In genomic region chr15:100502651-100503050, GRCh38 we compare ENCODE assay signal across 21 cellular contexts. TPM values are rescaled to one million over a fixed set of nuclear protein-coding genes. Genes with fewer than 3 reads are reported as not detected.
DNase-seq lines count a peak whose midpoint lies in the region; ATAC-seq, FAIRE-seq and TF ChIP-seq lines count a peak whose summit lies in the region.
"Had no signal": no experiment of that assay in that cellular context is flagged by ENCODE, and none has a peak within 500 bp of the region (broad histone marks: within the 10 kb centered on the region; RNA-seq: fewer than 3 reads in every experiment).

No MANE protein-coding gene starts in this region.

- H3K9me3 ChIP-seq in endothelial cell of umbilical vein (replicated peaks; ENCODE audit: control insufficient read depth, insufficient read depth, low read length) (no peaks in the 10 kb centered on the region), keratinocyte (ENCODE audit: control insufficient read depth, low read depth, low read length) (no peaks in the 10 kb centered on the region), right atrium auricular region (no peaks in the 10 kb centered on the region)
- H3K9me3 ChIP-seq: Caco-2 had no signal

- POLR2A ChIA-PET in endothelial cell of umbilical vein (lab: Charles Lee), result no interaction called here

- H3K4me2 ChIP-seq in endothelial cell of umbilical vein (ENCODE audit: insufficient read depth, low read length) (no peak overlapping the region), keratinocyte (ENCODE audit: control insufficient read depth, extremely low read depth, insufficient read depth, low read depth, low read length) (no peak overlapping the region)

- no peak for TF ChIP-seq CTCF in bronchial epithelial cell (IDR thresholded peaks at IDR 0.05; ENCODE audit: insufficient read depth, low read length, severe bottlenecking)
- no peak for TF ChIP-seq CTCF in endothelial cell of umbilical vein (IDR thresholded peaks at IDR 0.05; ENCODE audit: extremely low read depth in 1 of 2, insufficient read depth in 1 of 2, low read depth in 1 of 2, low read length in 2 of 2)
- no peak for TF ChIP-seq CTCF in keratinocyte (optimal IDR thresholded peaks at IDR 0.05 in 1 of 3, IDR thresholded peaks at IDR 0.05 in 1 of 3, conservative IDR thresholded peaks at IDR 0.05 in 1 of 3; ENCODE audit: extremely low read depth in 1 of 3, insufficient read depth in 2 of 3, low read length in 3 of 3)
- TF ChIP-seq CTCF in right atrium auricular region (IDR thresholded peaks at IDR 0.05), result no peak

- no peaks in the 10 kb centered on the region for H3K27me3 ChIP-seq in bronchial epithelial cell (ENCODE audit: control insufficient read depth, insufficient read depth, low read length)
- no peaks in the 10 kb centered on the region for H3K27me3 ChIP-seq in endothelial cell of umbilical vein (ENCODE audit: control insufficient read depth in 2 of 2, insufficient read depth in 2 of 2, low read length in 2 of 2)
- H3K27me3 ChIP-seq in keratinocyte (ENCODE audit: control insufficient read depth, extremely low read depth, insufficient read depth, low read length), result no peaks in the 10 kb centered on the region
- no peaks in the 10 kb centered on the region for H3K27me3 ChIP-seq in right atrium auricular region

- H3K4me3 ChIP-seq in bronchial epithelial cell (ENCODE audit: low read depth, low read length) (no peak overlapping the region), endothelial cell of umbilical vein (replicated peaks in 1 of 3; ENCODE audit: insufficient read depth in 1 of 3, low read depth in 1 of 3, low read length in 3 of 3) (no peak overlapping the region), keratinocyte (ENCODE audit: control insufficient read depth in 2 of 3, extremely low read depth in 1 of 3, insufficient read depth in 2 of 3, low read depth in 1 of 3, low read length in 3 of 3) (no peak overlapping the region), right atrium auricular region (no peak overlapping the region)
- H3K4me3 ChIP-seq: GM23248 had no signal

- no peak overlapping the region for H2AFZ ChIP-seq in endothelial cell of umbilical vein (ENCODE audit: low read depth, low read length)
- no peak overlapping the region for H2AFZ ChIP-seq in keratinocyte (ENCODE audit: control insufficient read depth, low read length)
- H2AFZ ChIP-seq: GM23248 had no signal

- BruUV-seq in endothelial cell of umbilical vein (replicated peaks; lab: Mats Ljungman, UMichigan), result no TSS peak

- no peak for TF ChIP-seq POLR2A in endothelial cell of umbilical vein (IDR thresholded peaks at IDR 0.05; ENCODE audit: low read depth, low read length)

- no peak for ATAC-seq in GM18511 (IDR thresholded peaks at IDR 0.05; ENCODE audit: unreplicated experiment)
- ATAC-seq: CD8-positive, alpha-beta T cell had no signal

- no peaks in the 10 kb centered on the region for H3K4me1 ChIP-seq in endothelial cell of umbilical vein (ENCODE audit: control insufficient read depth, extremely low read depth, insufficient read depth, low read length)
- peaks cover 13% of the 10 kb centered on the region for H3K4me1 ChIP-seq in keratinocyte (ENCODE audit: control insufficient read depth, extremely low read depth, insufficient read depth, low read length)
- no peaks in the 10 kb centered on the region for H3K4me1 ChIP-seq in right atrium auricular region
- H3K4me1 ChIP-seq: Caco-2 had no signal

- no peak overlapping the region for H3K27ac ChIP-seq in endothelial cell of umbilical vein (ENCODE audit: insufficient read depth, low read depth, low read length)
- H3K27ac ChIP-seq in keratinocyte (ENCODE audit: control insufficient read depth, insufficient read depth, low read length), result no peak overlapping the region
- H3K27ac ChIP-seq in right atrium auricular region, result no peak overlapping the region
- H3K27ac ChIP-seq: GM23248 had no signal

- no peaks in the 10 kb centered on the region for H3K9me1 ChIP-seq in endothelial cell of umbilical vein (replicated peaks; ENCODE audit: control insufficient read depth, extremely low read depth, insufficient read depth, low read length)
- H3K9me1 ChIP-seq in keratinocyte (ENCODE audit: control insufficient read depth, extremely low read depth, insufficient read depth, low read length), result no peaks in the 10 kb centered on the region

- H3K79me2 ChIP-seq in endothelial cell of umbilical vein (ENCODE audit: control insufficient read depth, insufficient read depth, low read length) (no peaks in the 10 kb centered on the region), keratinocyte (ENCODE audit: control insufficient read depth, insufficient read depth, low read length) (no peaks in the 10 kb centered on the region)

- H3K9ac ChIP-seq in endothelial cell of umbilical vein (replicated peaks; ENCODE audit: extremely low read depth, insufficient read depth, low read length), result no peak overlapping the region
- H3K9ac ChIP-seq in keratinocyte (ENCODE audit: control insufficient read depth, extremely low read depth, insufficient read depth, low read length), result no peak overlapping the region
- H3K9ac ChIP-seq: GM23248 had no signal

- FAIRE-seq in bronchial epithelial cell (lab: Jason Lieb, UNC), result no peak
- no peak for FAIRE-seq in endothelial cell of umbilical vein (lab: Jason Lieb, UNC)
- FAIRE-seq in keratinocyte (lab: Jason Lieb, UNC), result peak; percentile 36
- FAIRE-seq: G401.6, GM12892, GM19239, H1 had no signal

- H3K36me3 ChIP-seq in bronchial epithelial cell (ENCODE audit: control insufficient read depth, insufficient read depth, low read length) (no peaks in the 10 kb centered on the region), endothelial cell of umbilical vein (ENCODE audit: control insufficient read depth in 2 of 2, extremely low read depth in 1 of 2, insufficient read depth in 2 of 2, low read length in 2 of 2) (no peaks in the 10 kb centered on the region), keratinocyte (ENCODE audit: control insufficient read depth in 2 of 2, extremely low read depth in 1 of 2, insufficient read depth in 2 of 2, low read length in 2 of 2) (peaks cover 0 to 4% of the 10 kb centered on the region in 2 experiments), right atrium auricular region (no peaks in the 10 kb centered on the region)

- dilution Hi-C loops in endothelial cell of umbilical vein (cut with MboI; ENCODE audit: extremely low pct_ligation_motif_present, low sequenced_read_pairs) (no loop called here), keratinocyte (cut with MboI; ENCODE audit: extremely low pct_ligation_motif_present, low sequenced_read_pairs) (no loop called here)

- H4K20me1 ChIP-seq in endothelial cell of umbilical vein (replicated peaks; ENCODE audit: control insufficient read depth, extremely low read depth, insufficient read depth, low read length) (no peaks in the 10 kb centered on the region), keratinocyte (ENCODE audit: control insufficient read depth, extremely low read depth, insufficient read depth, low read length) (no peaks in the 10 kb centered on the region)

- peak; percentile 40 for DNase-seq in bronchial epithelial cell (ENCODE audit: low read depth)
- DNase-seq in endothelial cell of umbilical vein (ENCODE audit: low read depth, low spot score), result peak; percentile 9
- DNase-seq in keratinocyte (ENCODE audit: low read depth, low spot score), result peak; percentile 15
- DNase-seq in NCI-H1105 treated with DMSO at 0.1 percent for 48 hours (lab: John Stamatoyannopoulos, UW), result no peak
- DNase-seq in right atrium auricular region (ENCODE audit: low spot score), result no peak
- DNase-seq: C1 segment of cervical spinal cord; Caco-2; CD8-positive, alpha-beta T cell; DMS153; DND-41; GM23248; H7; HCEC 1CT had no signal

- CTCF ChIA-PET in endothelial cell of umbilical vein (lab: Charles Lee), result no interaction called here

- intact Hi-C loops in endothelial cell of umbilical vein (cut with micrococcal nuclease), result no loop called here

TF ChIP-seq in endothelial cell of umbilical vein, 7 proteins besides CTCF, POLR2A, EP300 and RAD21:
- no peak for TF ChIP-seq EZH2 (IDR thresholded peaks at IDR 0.05; ENCODE audit: borderline replicate concordance, low read depth, low read length, severe bottlenecking)
- TF ChIP-seq POLR2AphosphoS5 (IDR thresholded peaks at IDR 0.05; ENCODE audit: insufficient read depth, low read depth, low read length), result no peak
- TF ChIP-seq JUN (IDR thresholded peaks at IDR 0.05; ENCODE audit: borderline replicate concordance, insufficient read depth, insufficient read length, low read depth), result no peak
- TF ChIP-seq MAX (IDR thresholded peaks at IDR 0.05; ENCODE audit: insufficient read depth, insufficient read length), result no peak
- TF ChIP-seq GATA2 (IDR thresholded peaks at IDR 0.05; ENCODE audit: insufficient read depth, insufficient read length, low read depth, low read length), result no peak
- no peak for TF ChIP-seq FOS (IDR thresholded peaks at IDR 0.05; ENCODE audit: borderline replicate concordance, insufficient read depth, low read length)
- no peak for TF ChIP-seq MYC (IDR thresholded peaks at IDR 0.05; ENCODE audit: low read depth, low read length)
TF ChIP-seq in endothelial cell of umbilical vein: peak in this region for 0.

RNA-seq across cellular contexts. Expression of gene CERS3, which starts 26.1 kb away (rescaled TPM):
- total RNA-seq in bronchial epithelial cell (4.7 and 27.3 TPM in 2 replicates), endothelial cell of umbilical vein (not detected in 2 replicates), right atrium auricular region (not detected)
- polyA plus RNA-seq in endothelial cell of umbilical vein (not detected in 2 replicates), keratinocyte (8.4 to 29.1 TPM (median 23.5 TPM) in 3 replicates)
- polyA plus RNA-seq in endothelial cell of umbilical vein (2011; cell fraction: cytosol; rRNA removed), result not detected in 2 replicates
- polyA plus RNA-seq in endothelial cell of umbilical vein (2011; cell fraction: nucleus; rRNA removed), result not detected in 2 replicates
- not detected in 2 replicates for polyA plus RNA-seq in endothelial cell of umbilical vein (2012)
- polyA minus RNA-seq in endothelial cell of umbilical vein (not detected in 2 replicates), keratinocyte (12.7 to 26.8 TPM (median 25.0 TPM) in 3 replicates)
- polyA minus RNA-seq in endothelial cell of umbilical vein (2011; cell fraction: cytosol; rRNA and poly(A)+ RNA removed), result not detected
- polyA minus RNA-seq in endothelial cell of umbilical vein (2011; cell fraction: nucleus; rRNA and poly(A)+ RNA removed), result not detected in 2 replicates
- 126 TPM for polyA plus RNA-seq in keratinocyte (2011; ENCODE audit: low read depth)
- 6.8 and 9.8 TPM in 2 replicates for polyA plus RNA-seq in keratinocyte (2011; cell fraction: cytosol; rRNA removed)
- polyA plus RNA-seq in keratinocyte (2011; cell fraction: nucleus; rRNA removed), result 21.9 and 29.2 TPM in 2 replicates
- 14.1 and 104 TPM in 2 replicates for polyA plus RNA-seq in keratinocyte (2012; ENCODE audit: low replicate concordance)
- 8.4 TPM for polyA minus RNA-seq in keratinocyte (2011; cell fraction: cytosol; rRNA and poly(A)+ RNA removed)
- 24.1 and 38.4 TPM in 2 replicates for polyA minus RNA-seq in keratinocyte (2011; cell fraction: nucleus; rRNA and poly(A)+ RNA removed)
- total RNA-seq: A172, A673, Caco-2, GM23248, H1 had no signal
- polyA plus RNA-seq: BJ, GM23248 had no signal

Comparison
In these comparisons a context has a peak if more than half of its experiments do, and no peak if none do; other contexts are left out.
1. DNase-seq: peak in bronchial epithelial cell (single experiment), endothelial cell of umbilical vein (single experiment) and keratinocyte (single experiment); none in NCI-H1105 treated with DMSO at 0.1 percent for 48 hours (single experiment) and right atrium auricular region (single experiment).